In the genomic region with DNA sequence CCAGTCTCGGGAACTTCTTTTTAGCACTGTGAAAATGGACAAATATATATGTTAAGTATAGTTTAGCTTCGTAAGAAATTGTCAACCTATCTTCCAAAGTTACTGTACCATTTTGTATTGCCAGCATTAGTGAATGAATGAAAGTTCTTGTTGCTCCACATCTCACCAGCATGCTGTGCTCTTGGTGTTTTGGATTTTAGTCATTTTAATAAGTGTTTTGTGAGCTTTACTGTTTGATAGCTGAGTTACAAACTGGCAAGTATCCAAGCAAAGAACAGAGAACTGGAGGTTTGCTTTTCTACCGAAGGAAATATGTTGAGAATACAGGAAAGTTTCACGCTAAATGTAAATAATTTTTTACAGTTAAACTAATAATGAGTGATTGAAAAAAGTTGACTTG, we compare ENCODE assay signal across 21 cellular contexts. TPM values are rescaled to one million over a fixed set of nuclear protein-coding genes. Genes with fewer than 3 reads are reported as not detected.
A peak's percentile ranks its signal among the peaks of the same experiment; 100 is the strongest.
DNase-seq lines count a peak whose midpoint lies in the region; ATAC-seq, FAIRE-seq and TF ChIP-seq lines count a peak whose summit lies in the region.
"Had no signal": no experiment of that assay in that cellular context is flagged by ENCODE, and none has a peak within 500 bp of the region (broad histone marks: within the 10 kb centered on the region; RNA-seq: fewer than 3 reads in every experiment).

No MANE protein-coding gene starts in this region.

- peak overlapping the region; percentile 39 for H3K27ac Mint-ChIP-seq in mesothelial cell of epicardium
- H3K27ac Mint-ChIP-seq: CD4-positive, alpha-beta T cell; GM23338 had no signal

- no peaks in the 10 kb centered on the region for H3K9me3 ChIP-seq in small intestine (ENCODE audit: control insufficient read depth, low read depth)
- H3K9me3 ChIP-seq: BE2C, Caco-2 had no signal

- H3K4me3 ChIP-seq in LNCaP clone FGC (ENCODE audit: low read depth, low read length) (no peak overlapping the region), small intestine (ENCODE audit: low read depth in 1 of 2, low read length in 2 of 2) (no peak overlapping the region)
- H3K4me3 ChIP-seq: GM23338 had no signal

- H3K27ac ChIP-seq in small intestine (ENCODE audit: low read depth in 1 of 2, low read length in 1 of 2) = no peak overlapping the region

- peaks cover 36% of the 10 kb centered on the region for H3K4me1 Mint-ChIP-seq in mesothelial cell of epicardium
- H3K4me1 Mint-ChIP-seq: GM23338 had no signal

- no peaks in the 10 kb centered on the region for H3K9me3 Mint-ChIP-seq in mesothelial cell of epicardium
- H3K9me3 Mint-ChIP-seq: CD4-positive, alpha-beta T cell; GM23338 had no signal

- peak; percentile 59 for TF ChIP-seq CTCF in LNCaP clone FGC (IDR thresholded peaks at IDR 0.05; ENCODE audit: control insufficient read depth, extremely low read depth, insufficient read depth)
- no peak for TF ChIP-seq CTCF in mesothelial cell of epicardium (IDR thresholded peaks at IDR 0.05; ENCODE audit: unreplicated experiment)

- no peak overlapping the region for H3K4me3 Mint-ChIP-seq in mesothelial cell of epicardium
- H3K4me3 Mint-ChIP-seq: CD4-positive, alpha-beta T cell; GM23338 had no signal

- no peaks in the 10 kb centered on the region for H3K4me1 ChIP-seq in small intestine (ENCODE audit: control insufficient read depth in 2 of 2, insufficient read depth in 1 of 2, low read depth in 1 of 2, low read length in 1 of 2)
- H3K4me1 ChIP-seq: BE2C had no signal

- ATAC-seq in HG03159 (IDR thresholded peaks at IDR 0.05; ENCODE audit: unreplicated experiment) (no peak), HG03280 (IDR thresholded peaks at IDR 0.05; ENCODE audit: unreplicated experiment) (no peak)
- ATAC-seq: GM23338 had no signal

- no peaks in the 10 kb centered on the region for H3K27me3 Mint-ChIP-seq in mesothelial cell of epicardium (ENCODE audit: low read depth)
- H3K27me3 Mint-ChIP-seq: CD4-positive, alpha-beta T cell had no signal

- no peak for FAIRE-seq in small intestine (lab: Jason Lieb, UNC)
- FAIRE-seq: A204.1, GM12892, GM18507, H54 had no signal

- WGBS in small intestine, 3 donors = 79 to 90% (median 85%) methylated on average over 4 of the region's 4 CpGs

- H3K36me3 Mint-ChIP-seq in mesothelial cell of epicardium = peaks cover 2% of the 10 kb centered on the region

- no peaks in the 10 kb centered on the region for H3K36me3 ChIP-seq in small intestine (ENCODE audit: control insufficient read depth in 2 of 2, insufficient read depth in 2 of 2, low read length in 2 of 2)
- H3K36me3 ChIP-seq: BE2C had no signal

- DNase-seq in LNCaP clone FGC (ENCODE audit: low read depth) (peak; percentile 59), dermis blood vessel endothelial cell (peak; percentile 33), mesothelial cell of epicardium (ENCODE audit: low spot score in 2 of 2, unreplicated experiment in 2 of 2) (no peak), small intestine (no peak)
- DNase-seq: ACHN; BE2C; C1 segment of cervical spinal cord; Caco-2; CD4-positive, alpha-beta T cell; DMS153; DMS79; GDM1; HCEC 1CT had no signal

- no peaks in the 10 kb centered on the region for H3K27me3 ChIP-seq in small intestine (ENCODE audit: control insufficient read depth in 2 of 2, insufficient read depth in 2 of 2, low read length in 2 of 2)
- H3K27me3 ChIP-seq: BE2C had no signal

RNA-seq across cellular contexts. Expression of a gene that starts 33.0 kb away (rescaled TPM):
- total RNA-seq in dermis blood vessel endothelial cell (140 and 167 TPM in 2 replicates), mesothelial cell of epicardium (14.8 to 18.3 TPM (median 15.7 TPM) in 3 replicates)
- polyA plus RNA-seq in small intestine = 10 to 100 TPM in 1 of 3 donors, 1 to 10 TPM in 1, under 1 TPM in 1; 0.89 to 12.7 (median 2.7) TPM
- total RNA-seq: CD4-positive, alpha-beta T cell; HT1080 had no signal

Comparison
In these comparisons a context has a peak if more than half of its experiments do, and no peak if none do; other contexts are left out.
1. DNase-seq: peak in LNCaP clone FGC (single experiment) and dermis blood vessel endothelial cell (single experiment); none in mesothelial cell of epicardium (0 of 2) and small intestine (single experiment).